ENCODE assay signal across 9 cellular contexts in the genomic region with DNA sequence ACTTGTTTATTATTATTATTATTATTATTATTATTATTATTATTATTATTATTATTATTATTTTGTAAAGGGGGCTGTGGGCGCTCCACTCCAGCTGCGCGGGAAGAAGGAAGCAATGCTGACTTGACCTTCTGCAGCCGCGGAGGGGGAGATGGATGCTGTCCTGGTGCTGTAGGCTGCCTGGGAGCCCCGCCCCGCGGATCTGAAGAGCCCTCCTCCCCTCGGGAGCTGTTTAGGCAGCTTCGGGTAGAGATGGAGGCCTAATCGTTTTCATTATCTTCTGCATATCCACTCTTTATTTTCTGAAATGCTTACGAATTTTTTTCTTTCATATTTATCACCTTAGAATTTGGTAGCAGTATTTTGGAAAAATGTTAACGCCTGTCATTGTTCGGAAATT.
A peak's percentile ranks its signal among the peaks of the same experiment; 100 is the strongest.
DNase-seq lines count a peak whose midpoint lies in the region; ATAC-seq and TF ChIP-seq lines count a peak whose summit lies in the region.
"Had no signal": no experiment of that assay in that cellular context is flagged by ENCODE, and none has a peak within 500 bp of the region (broad histone marks: within the 10 kb centered on the region; RNA-seq: fewer than 3 reads in every experiment).

No MANE protein-coding gene starts in this region.

- no peak for TF ChIP-seq CTCF in CD4-positive, alpha-beta T cell (IDR thresholded peaks at IDR 0.05)
- no peak for TF ChIP-seq CTCF in VCaP (conservative IDR thresholded peaks at IDR 0.05)

- H3K4me3 Mint-ChIP-seq in CD4-positive, alpha-beta T cell, result no peak overlapping the region

- no peaks in the 10 kb centered on the region for H3K27me3 Mint-ChIP-seq in CD4-positive, alpha-beta T cell

- DNase-seq in CD4-positive, alpha-beta T cell, result no peak
- DNase-seq in left cardiac atrium, result peak; percentile 63
- DNase-seq in posterior vena cava (ENCODE audit: low spot score), result peak; percentile 86
- DNase-seq in Kasumi-1 (lab: John Stamatoyannopoulos, UW), result no peak
- no peak for DNase-seq in left colon
- no peak for DNase-seq in activated CD4-positive, alpha-beta T cell treated with anti-CD3 and anti-CD28 coated beads for 48 hours
- DNase-seq: SIG-M5 had no signal

- peaks cover 15% of the 10 kb centered on the region for H3K4me1 Mint-ChIP-seq in CD4-positive, alpha-beta T cell (ENCODE audit: low read depth)

- H3K9me3 Mint-ChIP-seq in CD4-positive, alpha-beta T cell, result no peaks in the 10 kb centered on the region

- no peak for ATAC-seq in CD4-positive, alpha-beta T cell (ENCODE audit: poor library complexity)
- ATAC-seq in left cardiac atrium, result peak; percentile 58 to 80
- ATAC-seq in HG03571 (IDR thresholded peaks at IDR 0.05; ENCODE audit: unreplicated experiment), result no peak
- no peak for ATAC-seq in left colon

- H3K27me3 ChIP-seq in CD4-positive, alpha-beta T cell (ENCODE audit: control insufficient read depth, insufficient read depth, low read length), result no peaks in the 10 kb centered on the region

- H3K9me3 ChIP-seq in CD4-positive, alpha-beta T cell (ENCODE audit: control insufficient read depth, low read length), result no peaks in the 10 kb centered on the region

- intact Hi-C loops in CD4-positive, alpha-beta T cell (cut with DNase I, micrococcal nuclease), result no loop called here
- intact Hi-C loops in left cardiac atrium (cut with DNase I) (no loop called here), posterior vena cava (cut with DNase I) (no loop called here), left colon (cut with DNase I, micrococcal nuclease) (no loop called here)

- CTCF ChIA-PET in CD4-positive, alpha-beta T cell (lab: Charles Lee), result no interaction called here

- POLR2A ChIA-PET in CD4-positive, alpha-beta T cell (lab: Charles Lee), result interaction anchor here (1.0 to 12.5 kb wide), 3 partner anchors 11 to 102 kb away, joined by 3 to 83 read pairs (median 4); a partner anchor contains a TSS

- no peaks in the 10 kb centered on the region for H3K36me3 Mint-ChIP-seq in CD4-positive, alpha-beta T cell (ENCODE audit: low read depth)

- no peak overlapping the region for H3K27ac ChIP-seq in CD4-positive, alpha-beta T cell (ENCODE audit: low read depth, low read length)
- peak overlapping the region; percentile 73 for H3K27ac ChIP-seq in VCaP

- peak overlapping the region; percentile 92 for H3K27ac Mint-ChIP-seq in CD4-positive, alpha-beta T cell

Comparison
In these comparisons a context has a peak if more than half of its experiments do, and no peak if none do; other contexts are left out.
1. ATAC-seq: peak in left cardiac atrium (2 of 2); none in CD4-positive, alpha-beta T cell (single experiment), HG03571 (single experiment) and left colon (single experiment).
2. DNase-seq: peak in left cardiac atrium (single experiment) and posterior vena cava (single experiment); none in CD4-positive, alpha-beta T cell (0 of 10), Kasumi-1 (0 of 2), left colon (0 of 2) and activated CD4-positive, alpha-beta T cell treated with anti-CD3 and anti-CD28 coated beads for 48 hours (single experiment).